19 cellular contexts compared by ENCODE assay signal in genomic region chr12:31016057-31016456, GRCh38. TPM values are rescaled to one million over a fixed set of nuclear protein-coding genes. Genes with fewer than 3 reads are reported as not detected.
DNase-seq lines count a peak whose midpoint lies in the region; ATAC-seq and TF ChIP-seq lines count a peak whose summit lies in the region.
"Had no signal": no experiment of that assay in that cellular context is flagged by ENCODE, and none has a peak within 500 bp of the region (broad histone marks: within the 10 kb centered on the region; RNA-seq: fewer than 3 reads in every experiment).

No MANE protein-coding gene starts in this region.

- H3K27me3 ChIP-seq in right cardiac atrium (ENCODE audit: control insufficient read depth, insufficient read depth) = no peaks in the 10 kb centered on the region
- H3K27me3 ChIP-seq in spleen (replicated peaks in 1 of 7) = no peaks in the 10 kb centered on the region
- H3K27me3 ChIP-seq: Peyer's patch, SJSA1 had no signal

- intact Hi-C loops in left ventricle myocardium superior (cut with micrococcal nuclease) = no loop called here
- intact Hi-C loops in right cardiac atrium (cut with DNase I) = no loop called here
- intact Hi-C loops in spleen (cut with DNase I; ENCODE audit: low total_unique reads) = no loop called here

- ATAC-seq in left ventricle myocardium superior = peak; percentile 50
- no peak for ATAC-seq in right cardiac atrium
- no peak for ATAC-seq in HG02588 (IDR thresholded peaks at IDR 0.05; ENCODE audit: unreplicated experiment)
- no peak for ATAC-seq in HG03432 (IDR thresholded peaks at IDR 0.05; ENCODE audit: unreplicated experiment)

- H3K9me3 ChIP-seq in right cardiac atrium (ENCODE audit: control insufficient read depth, low read length) = no peaks in the 10 kb centered on the region
- peaks cover 0 to 5% (median 0%) of the 10 kb centered on the region in 8 donors for H3K9me3 ChIP-seq in spleen
- H3K9me3 ChIP-seq: Peyer's patch, SJSA1 had no signal

- H3K4me1 ChIP-seq in right cardiac atrium (ENCODE audit: control insufficient read depth, insufficient read depth, low read length) (no peaks in the 10 kb centered on the region), spleen (peaks cover 0 to 43% (median 9%) of the 10 kb centered on the region in 6 donors)
- H3K4me1 ChIP-seq: Peyer's patch, SJSA1 had no signal

- TF ChIP-seq POLR2A in spleen (IDR thresholded peaks at IDR 0.05) = no peak

- H3K27ac ChIP-seq in right cardiac atrium (ENCODE audit: low read length) = no peak overlapping the region
- H3K27ac ChIP-seq in spleen = peak overlapping the region in 2 of 8 donors; percentile 18 to 33
- H3K27ac ChIP-seq: Peyer's patch, SJSA1 had no signal

- H3K4me3 ChIP-seq in right cardiac atrium (ENCODE audit: low read length) (no peak overlapping the region), spleen (no peak overlapping the region)
- H3K4me3 ChIP-seq: Peyer's patch, SJSA1 had no signal

- H3K36me3 ChIP-seq in spleen = no peaks in the 10 kb centered on the region
- H3K36me3 ChIP-seq: Peyer's patch, SJSA1 had no signal

- DNase-seq in left ventricle myocardium superior = no peak
- no peak for DNase-seq in right cardiac atrium
- peak; percentile 90 for DNase-seq in myocyte (ENCODE audit: low read depth)
- peak; percentile 51 for DNase-seq in spleen
- DNase-seq in hepatic stellate cell (ENCODE audit: low spot score) = no peak
- DNase-seq: DMS53, GDM1, GOT3, HCEC 1CT, MV-4-11, NCI-H1694, NCI-H2081, NCI-H2171 treated with DMSO at 0.1 percent for 48 hours, NCI-H524 treated with DMSO at 0.1 percent for 48 hours, NCI-H82, Peyer's patch had no signal

- TF ChIP-seq CTCF in spleen (IDR thresholded peaks at IDR 0.05 in 8 of 11, conservative IDR thresholded peaks at IDR 0.05 in 3 of 11) = no peak

- WGBS in right cardiac atrium = 72% methylated on average over 9 of the region's 9 CpGs
- WGBS in spleen, 5 donors = 81 to 91% (median 87%) methylated on average over 9 of the region's 9 CpGs

RNA-seq across cellular contexts. Expression of gene DDX11, which starts 57.6 kb away (rescaled TPM):
- total RNA-seq in left ventricle myocardium superior = 5.0 TPM
- 10 to 100 TPM in 2 of 4 donors, 1 to 10 TPM in 2; 5.4 to 16.5 (median 10.9) TPM for total RNA-seq in right cardiac atrium
- 7.8 TPM for polyA plus RNA-seq in right cardiac atrium
- total RNA-seq in myocyte = 17.8 and 23.7 TPM in 2 replicates
- polyA plus RNA-seq in myocyte (2012) = 13.3 TPM
- 10 to 100 TPM; 15.9 to 66.7 (median 45.3) TPM for total RNA-seq in spleen
- 10 to 100 TPM; 13.3 to 31.0 (median 15.2) TPM for polyA plus RNA-seq in spleen

Comparison
In these comparisons a context has a peak if more than half of its experiments do, and no peak if none do; other contexts are left out.
1. DNase-seq: peak in myocyte (single experiment) and spleen (single experiment); none in left ventricle myocardium superior (single experiment), right cardiac atrium (0 of 3) and hepatic stellate cell (single experiment).